Comparison of ENCODE assay signal across 10 cellular contexts in genomic region chr1:221753828-221754188, GRCh38. TPM values are rescaled to one million over a fixed set of nuclear protein-coding genes. Genes with fewer than 3 reads are reported as not detected.
A peak's percentile ranks its signal among the peaks of the same experiment; 100 is the strongest.
DNase-seq lines count a peak whose midpoint lies in the region; ATAC-seq and TF ChIP-seq lines count a peak whose summit lies in the region.
"Had no signal": no experiment of that assay in that cellular context is flagged by ENCODE, and none has a peak within 500 bp of the region (broad histone marks: within the 10 kb centered on the region; RNA-seq: fewer than 3 reads in every experiment).

No MANE protein-coding gene starts in this region.

- H3K27me3 Mint-ChIP-seq in CD4-positive, CD25-positive, alpha-beta regulatory T cell: peaks cover 11% of the 10 kb centered on the region

- H3K4me1 Mint-ChIP-seq in CD4-positive, CD25-positive, alpha-beta regulatory T cell: peaks cover 14 to 41% (median 19%) of the 10 kb centered on the region in 4 donors

- peak overlapping the region; percentile 75 for H3K4me3 ChIP-seq in CD4-positive, CD25-positive, alpha-beta regulatory T cell (ENCODE audit: low read depth, low read length)
- H3K4me3 ChIP-seq in psoas muscle: no peak overlapping the region
- H3K4me3 ChIP-seq in ovary: no peak overlapping the region
- no peak overlapping the region for H3K4me3 ChIP-seq in heart left ventricle
- H3K4me3 ChIP-seq: tibial nerve had no signal

- peaks cover 0 to 1% (median 0%) of the 10 kb centered on the region in 7 donors for H3K9me3 Mint-ChIP-seq in CD4-positive, CD25-positive, alpha-beta regulatory T cell

- TF ChIP-seq POLR2A in ovary (IDR thresholded peaks at IDR 0.05) (no peak), heart left ventricle (IDR thresholded peaks at IDR 0.05) (no peak)

- no peaks in the 10 kb centered on the region for H3K9me3 ChIP-seq in CD4-positive, CD25-positive, alpha-beta regulatory T cell (ENCODE audit: control insufficient read depth in 2 of 2, low read length in 2 of 2)
- H3K9me3 ChIP-seq in psoas muscle: no peaks in the 10 kb centered on the region
- H3K9me3 ChIP-seq in ovary: no peaks in the 10 kb centered on the region
- H3K9me3 ChIP-seq in heart left ventricle: no peaks in the 10 kb centered on the region
- H3K9me3 ChIP-seq: tibial nerve had no signal

- intact Hi-C loops in psoas muscle (cut with DNase I): no loop called here
- intact Hi-C loops in ovary (cut with DNase I): no loop called here
- intact Hi-C loops in heart left ventricle (cut with DNase I): no loop called here

- peak overlapping the region in 2 of 3 donors; percentile 83 to 95 for H3K27ac Mint-ChIP-seq in CD4-positive, CD25-positive, alpha-beta regulatory T cell

- 88 to 94% (median 93%) methylated on average over 1 of the region's 1 CpG for WGBS in psoas muscle, 3 donors
- 93 to 97% (median 94%) methylated on average over 1 of the region's 1 CpG for WGBS in ovary, 3 donors
- 91 to 96% (median 93%) methylated on average over 1 of the region's 1 CpG for WGBS in heart left ventricle, 4 donors

- TF ChIP-seq CTCF in psoas muscle (IDR thresholded peaks at IDR 0.05) (no peak), ovary (IDR thresholded peaks at IDR 0.05) (no peak), heart left ventricle (IDR thresholded peaks at IDR 0.05) (no peak)

- H3K36me3 ChIP-seq in CD4-positive, CD25-positive, alpha-beta regulatory T cell (ENCODE audit: control insufficient read depth, insufficient read depth, low read length): no peaks in the 10 kb centered on the region
- H3K36me3 ChIP-seq in psoas muscle (ENCODE audit: insufficient read depth in 1 of 2, low read depth in 1 of 2) (no peaks in the 10 kb centered on the region), ovary (no peaks in the 10 kb centered on the region), heart left ventricle (no peaks in the 10 kb centered on the region)
- H3K36me3 ChIP-seq: tibial nerve had no signal

- no peaks in the 10 kb centered on the region for H3K4me1 ChIP-seq in CD4-positive, CD25-positive, alpha-beta regulatory T cell (ENCODE audit: control insufficient read depth, insufficient read depth, low read length, poor library complexity, severe bottlenecking)
- H3K4me1 ChIP-seq in psoas muscle (peaks cover 15% of the 10 kb centered on the region), ovary (ENCODE audit: insufficient read depth) (no peaks in the 10 kb centered on the region), heart left ventricle (peaks cover 0 to 6% (median 0%) of the 10 kb centered on the region in 12 donors)
- H3K4me1 ChIP-seq: tibial nerve had no signal

- H3K27ac ChIP-seq in CD4-positive, CD25-positive, alpha-beta regulatory T cell (ENCODE audit: insufficient read depth, low read length, poor library complexity, severe bottlenecking): no peak overlapping the region
- H3K27ac ChIP-seq in psoas muscle (no peak overlapping the region), ovary (no peak overlapping the region), heart left ventricle (no peak overlapping the region)
- H3K27ac ChIP-seq: tibial nerve had no signal

- H3K27me3 ChIP-seq in CD4-positive, CD25-positive, alpha-beta regulatory T cell (ENCODE audit: control insufficient read depth, insufficient read depth, low read length): no peaks in the 10 kb centered on the region
- H3K27me3 ChIP-seq in psoas muscle (ENCODE audit: insufficient read depth in 3 of 3, low read length in 2 of 3): no peaks in the 10 kb centered on the region
- H3K27me3 ChIP-seq in ovary: no peaks in the 10 kb centered on the region
- H3K27me3 ChIP-seq in heart left ventricle: no peaks in the 10 kb centered on the region
- H3K27me3 ChIP-seq: tibial nerve had no signal

- H3K36me3 Mint-ChIP-seq in CD4-positive, CD25-positive, alpha-beta regulatory T cell: no peaks in the 10 kb centered on the region

- TF ChIP-seq EP300 in ovary (IDR thresholded peaks at IDR 0.05): no peak

- H3K4me3 Mint-ChIP-seq in CD4-positive, CD25-positive, alpha-beta regulatory T cell: peak overlapping the region; percentile 84 to 92 (median 86)

- no peak for DNase-seq in CD4-positive, CD25-positive, alpha-beta regulatory T cell
- DNase-seq in psoas muscle (no peak), hepatic stellate cell (ENCODE audit: low spot score) (no peak), ovary (no peak), heart left ventricle (no peak)
- DNase-seq: AML-193 had no signal

- peak in 1 of 2 donors; percentile 23 for ATAC-seq in CD4-positive, CD25-positive, alpha-beta regulatory T cell (ENCODE audit: low read depth in 2 of 2)
- peak; percentile 18 for ATAC-seq in GM19025 (IDR thresholded peaks at IDR 0.05; ENCODE audit: low read depth, unreplicated experiment)
- ATAC-seq in HG02759 (IDR thresholded peaks at IDR 0.05; ENCODE audit: unreplicated experiment): peak; percentile 27
- peak; percentile 26 for ATAC-seq in HG03521 (IDR thresholded peaks at IDR 0.05; ENCODE audit: unreplicated experiment)
- ATAC-seq in psoas muscle: no peak
- ATAC-seq in heart left ventricle: no peak

RNA-seq across cellular contexts. Expression of gene DUSP10, which starts 11.9 kb away (rescaled TPM):
- total RNA-seq in CD4-positive, CD25-positive, alpha-beta regulatory T cell: 251 TPM
- 10 to 100 TPM; 30.7 to 42.4 (median 36.1) TPM for polyA plus RNA-seq in CD4-positive, CD25-positive, alpha-beta regulatory T cell
- total RNA-seq in psoas muscle: 10 to 100 TPM in 2 of 4 donors, 1 to 10 TPM in 2; 5.2 to 15.5 (median 9.3) TPM
- polyA plus RNA-seq in psoas muscle: 1 to 10 TPM; 4.7 to 6.1 (median 4.8) TPM
- 1 to 10 TPM in 6 of 7 donors, under 1 TPM in 1; 0.81 to 8.5 (median 2.0) TPM for total RNA-seq in ovary
- polyA plus RNA-seq in ovary: 1 to 10 TPM; 1.7 to 5.5 TPM
- 1 to 10 TPM; 2.8 to 7.1 (median 4.4) TPM for total RNA-seq in heart left ventricle
- 1 to 10 TPM; 2.2 to 2.7 TPM for polyA plus RNA-seq in heart left ventricle

Comparison
In these comparisons a context has a peak if more than half of its experiments do, and no peak if none do; other contexts are left out.
1. ATAC-seq: peak in GM19025 (single experiment), HG02759 (single experiment) and HG03521 (single experiment); none in psoas muscle (0 of 4) and heart left ventricle (0 of 4).
2. RNA of gene DUSP10, which starts 11.9 kb away (total RNA-seq): 251 TPM in CD4-positive, CD25-positive, alpha-beta regulatory T cell (single experiment); 5.2 to 15.5 TPM in psoas muscle, 2.8 to 7.1 TPM in heart left ventricle and 0.81 to 8.5 TPM in ovary; every median in the first group is over 10 times any median in the second.